Comparison of ENCODE assay signal across 8 cellular contexts in genomic region chr11:59802639-59803176, GRCh38. TPM values are rescaled to one million over a fixed set of nuclear protein-coding genes. Genes with fewer than 3 reads are reported as not detected.
A peak's percentile ranks its signal among the peaks of the same experiment; 100 is the strongest.
DNase-seq lines count a peak whose midpoint lies in the region; ATAC-seq and TF ChIP-seq lines count a peak whose summit lies in the region.

No MANE protein-coding gene starts in this region.

- H3K9me3 ChIP-seq in mammary epithelial cell (replicated peaks; ENCODE audit: insufficient read depth, low read length): no peaks in the 10 kb centered on the region

- peaks cover 6% of the 10 kb centered on the region for H3K4me1 ChIP-seq in mammary epithelial cell (ENCODE audit: insufficient read depth, low read length)

- H3K4me3 ChIP-seq in HL-60 (replicated peaks; ENCODE audit: insufficient read depth, low read length) (no peak overlapping the region), mammary epithelial cell (replicated peaks in 1 of 3; ENCODE audit: insufficient read depth in 1 of 3, low read depth in 2 of 3, low read length in 3 of 3) (no peak overlapping the region)

- H3K27me3 Mint-ChIP-seq in activated naive CD8-positive, alpha-beta T cell treated with anti-CD3 and anti-CD28 coated beads, Interleukin-2, amount 10 ng/mL, durations not matched to agents 7 days and 5 days: no peaks in the 10 kb centered on the region
- H3K27me3 Mint-ChIP-seq in activated naive CD8-positive, alpha-beta T cell treated with anti-CD3 and anti-CD28 coated beads for 36 hours: no peaks in the 10 kb centered on the region

- H3K4me1 Mint-ChIP-seq in activated naive CD8-positive, alpha-beta T cell treated with anti-CD3 and anti-CD28 coated beads, Interleukin-2, amount 10 ng/mL, durations not matched to agents 7 days and 5 days: peaks cover 34% of the 10 kb centered on the region
- no peaks in the 10 kb centered on the region for H3K4me1 Mint-ChIP-seq in activated naive CD8-positive, alpha-beta T cell treated with anti-CD3 and anti-CD28 coated beads for 36 hours

- no peak overlapping the region for H3K9ac ChIP-seq in mammary epithelial cell (ENCODE audit: insufficient read depth, low read length)

- no peak for DNase-seq in activated naive CD8-positive, alpha-beta T cell treated with anti-CD3 and anti-CD28 coated beads, Interleukin-2, amount 10 ng/mL, durations not matched to agents 7 days and 5 days
- no peak for DNase-seq in activated naive CD8-positive, alpha-beta T cell treated with anti-CD3 and anti-CD28 coated beads for 36 hours
- peak; percentile 45 to 64 for DNase-seq in HL-60 (ENCODE audit: low read depth in 1 of 2, low spot score in 1 of 2)
- DNase-seq in RKO (ENCODE audit: low spot score): peak; percentile 52
- peak; percentile 44 for DNase-seq in mammary epithelial cell
- DNase-seq in left kidney (ENCODE audit: low read depth, low spot score): peak; percentile 67
- DNase-seq in superior temporal gyrus (ENCODE audit: extremely low spot score): peak; percentile 94
- no peak for DNase-seq in cerebellar nuclear complex (lab: John Stamatoyannopoulos, UW)

- CTCF ChIA-PET in mammary epithelial cell (lab: Charles Lee; ENCODE audit: low non-redundant PET): no interaction called here

- peaks cover 42% of the 10 kb centered on the region for H3K36me3 Mint-ChIP-seq in activated naive CD8-positive, alpha-beta T cell treated with anti-CD3 and anti-CD28 coated beads, Interleukin-2, amount 10 ng/mL, durations not matched to agents 7 days and 5 days
- peaks cover 5% of the 10 kb centered on the region for H3K36me3 Mint-ChIP-seq in activated naive CD8-positive, alpha-beta T cell treated with anti-CD3 and anti-CD28 coated beads for 36 hours

- no peaks in the 10 kb centered on the region for H3K9me3 Mint-ChIP-seq in activated naive CD8-positive, alpha-beta T cell treated with anti-CD3 and anti-CD28 coated beads, Interleukin-2, amount 10 ng/mL, durations not matched to agents 7 days and 5 days
- no peaks in the 10 kb centered on the region for H3K9me3 Mint-ChIP-seq in activated naive CD8-positive, alpha-beta T cell treated with anti-CD3 and anti-CD28 coated beads for 36 hours

- peak overlapping the region; percentile 65 for H3K27ac Mint-ChIP-seq in activated naive CD8-positive, alpha-beta T cell treated with anti-CD3 and anti-CD28 coated beads, Interleukin-2, amount 10 ng/mL, durations not matched to agents 7 days and 5 days
- H3K27ac Mint-ChIP-seq in activated naive CD8-positive, alpha-beta T cell treated with anti-CD3 and anti-CD28 coated beads for 36 hours: no peak overlapping the region

- dilution Hi-C loops in mammary epithelial cell (cut with HindIII; ENCODE audit: low sequenced_read_pairs): no loop called here

- POLR2A ChIA-PET in activated naive CD8-positive, alpha-beta T cell treated with anti-CD3 and anti-CD28 coated beads, Interleukin-2, amount 10 ng/mL, durations not matched to agents 7 days and 5 days (lab: Charles Lee): interaction anchor here (0.8 to 3.0 kb wide), 2 partner anchors 20 to 47 kb away, joined by 4 to 50 read pairs; partner anchors contain the start of gene STX3

- intact Hi-C loops in mammary epithelial cell (cut with micrococcal nuclease): loop anchor here (1.0 to 5.0 kb wide), 3 partner anchors 48 to 135 kb away; partner anchors contain the start of gene PATL1

- no peak overlapping the region for H3K4me2 ChIP-seq in mammary epithelial cell (ENCODE audit: insufficient read depth, low read depth, low read length)

- H3K27me3 ChIP-seq in HL-60 (ENCODE audit: insufficient read depth, poor library complexity, severe bottlenecking): no peaks in the 10 kb centered on the region
- H3K27me3 ChIP-seq in mammary epithelial cell (ENCODE audit: insufficient read depth, low read length): no peaks in the 10 kb centered on the region

- H3K27ac ChIP-seq in HL-60 (replicated peaks) (no peak overlapping the region), mammary epithelial cell (ENCODE audit: insufficient read depth, low read depth, low read length) (no peak overlapping the region)

- no peak overlapping the region for H2AFZ ChIP-seq in mammary epithelial cell (ENCODE audit: low read depth, low read length)

- ATAC-seq in activated naive CD8-positive, alpha-beta T cell treated with anti-CD3 and anti-CD28 coated beads, Interleukin-2, amount 10 ng/mL, durations not matched to agents 7 days and 5 days (ENCODE audit: low read depth): peak; percentile 76

- 50% methylated on average over 4 of the region's 4 CpGs for WGBS in mammary epithelial cell (ENCODE audit: low coverage, missing lambda C conversion rate)

- TF ChIP-seq CTCF in HL-60 (IDR thresholded peaks at IDR 0.05; ENCODE audit: insufficient read depth, low read length): peak; percentile 23
- peak; percentile 59 to 67 for TF ChIP-seq CTCF in mammary epithelial cell (conservative IDR thresholded peaks at IDR 0.05 in 1 of 2, IDR thresholded peaks at IDR 0.05 in 1 of 2; ENCODE audit: extremely low read depth in 1 of 2, insufficient read depth in 1 of 2, low read depth in 1 of 2, low read length in 2 of 2)

- BruUV-seq in mammary epithelial cell (replicated peaks; lab: Mats Ljungman, UMichigan): no TSS peak

- no peak overlapping the region for H3K4me3 Mint-ChIP-seq in activated naive CD8-positive, alpha-beta T cell treated with anti-CD3 and anti-CD28 coated beads, Interleukin-2, amount 10 ng/mL, durations not matched to agents 7 days and 5 days
- H3K4me3 Mint-ChIP-seq in activated naive CD8-positive, alpha-beta T cell treated with anti-CD3 and anti-CD28 coated beads for 36 hours: no peak overlapping the region

- no peaks in the 10 kb centered on the region for H4K20me1 ChIP-seq in mammary epithelial cell (ENCODE audit: insufficient read depth, low read length)

- in situ Hi-C loops in mammary epithelial cell (cut with MboI; ENCODE audit: low sequenced_read_pairs in 2 of 2): loop anchor here (5.0 to 25.0 kb wide), 3 partner anchors 45 to 335 kb away; partner anchors contain the start of gene STX3 (in 1 of the 2)

- H3K79me2 ChIP-seq in mammary epithelial cell (ENCODE audit: insufficient read depth, low read length): peaks cover 3% of the 10 kb centered on the region

- H3K36me3 ChIP-seq in mammary epithelial cell (ENCODE audit: insufficient read depth, low read length): peaks cover 14% of the 10 kb centered on the region

RNA-seq across cellular contexts. Expression of gene MRPL16, which starts 7.9 kb away (rescaled TPM):
- total RNA-seq in activated naive CD8-positive, alpha-beta T cell treated with anti-CD3 and anti-CD28 coated beads, Interleukin-2, amount 10 ng/mL, durations not matched to agents 7 days and 5 days: 10 to 100 TPM; 67.2 to 70.0 TPM
- 100 to 1,000 TPM; 104 to 105 TPM for total RNA-seq in activated naive CD8-positive, alpha-beta T cell treated with anti-CD3 and anti-CD28 coated beads for 36 hours
- total RNA-seq in mammary epithelial cell: 10 to 100 TPM; 27.7 to 46.6 TPM
- polyA plus RNA-seq in mammary epithelial cell: 90.3 TPM
- 45.1 TPM for polyA minus RNA-seq in mammary epithelial cell

RNA-seq across cellular contexts. Expression of gene CBLIF, which starts 42.6 kb away (rescaled TPM):
- not detected for total RNA-seq in activated naive CD8-positive, alpha-beta T cell treated with anti-CD3 and anti-CD28 coated beads, Interleukin-2, amount 10 ng/mL, durations not matched to agents 7 days and 5 days
- total RNA-seq in activated naive CD8-positive, alpha-beta T cell treated with anti-CD3 and anti-CD28 coated beads for 36 hours: not detected
- not detected for total RNA-seq in mammary epithelial cell
- not detected for polyA plus RNA-seq in mammary epithelial cell
- not detected for polyA minus RNA-seq in mammary epithelial cell

RNA-seq across cellular contexts. Expression of gene STX3, which starts 47.5 kb away (rescaled TPM):
- 10 to 100 TPM; 73.7 to 79.2 TPM for total RNA-seq in activated naive CD8-positive, alpha-beta T cell treated with anti-CD3 and anti-CD28 coated beads, Interleukin-2, amount 10 ng/mL, durations not matched to agents 7 days and 5 days
- 1 to 10 TPM; 7.3 to 8.0 TPM for total RNA-seq in activated naive CD8-positive, alpha-beta T cell treated with anti-CD3 and anti-CD28 coated beads for 36 hours
- total RNA-seq in mammary epithelial cell: 10 to 100 TPM; 28.8 to 46.8 TPM
- 20.2 TPM for polyA plus RNA-seq in mammary epithelial cell
- 22.4 TPM for polyA minus RNA-seq in mammary epithelial cell

Comparison
In these comparisons a context has a peak if more than half of its experiments do, and no peak if none do; other contexts are left out.
1. DNase-seq: peak in HL-60 (2 of 2), RKO (single experiment), mammary epithelial cell (single experiment), left kidney (single experiment) and superior temporal gyrus (single experiment); none in activated naive CD8-positive, alpha-beta T cell treated with anti-CD3 and anti-CD28 coated beads, Interleukin-2, amount 10 ng/mL, durations not matched to agents 7 days and 5 days (single experiment), activated naive CD8-positive, alpha-beta T cell treated with anti-CD3 and anti-CD28 coated beads for 36 hours (single experiment) and cerebellar nuclear complex (0 of 2).